In the genomic region with DNA sequence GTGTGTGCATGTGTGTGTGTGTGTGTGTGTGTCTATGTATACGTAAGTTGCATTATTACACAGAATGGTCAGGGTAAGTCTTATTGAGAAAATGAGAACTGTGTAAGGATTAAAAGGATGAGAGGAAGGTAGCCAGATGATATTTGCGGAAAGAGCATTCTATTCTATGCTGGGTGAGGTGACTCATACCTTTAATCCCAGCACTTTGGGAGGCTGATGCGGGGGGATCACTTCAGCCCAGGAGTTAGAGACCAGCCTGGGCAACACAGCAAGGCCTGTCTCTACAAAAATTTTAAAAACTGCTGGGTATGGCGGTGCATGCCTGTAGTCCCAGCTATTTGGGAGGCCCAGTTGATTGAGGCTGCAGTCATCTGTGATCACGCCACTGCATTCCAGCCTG, we compare ENCODE assay signal across 29 cellular contexts.
"Had no signal": no experiment of that assay in that cellular context is flagged by ENCODE, and none has a peak within 500 bp of the region (broad histone marks: within the 10 kb centered on the region; RNA-seq: fewer than 3 reads in every experiment).

No MANE protein-coding gene starts in this region.

- H3K27ac ChIP-seq: adrenal gland, ascending aorta, cardiac muscle cell had no signal

- DNase-seq: activated B cell treated with CpG ODN at 0.5 μM for 24 hours; activated CD4-positive, alpha-beta memory T cell treated with anti-CD3 and anti-CD28 coated beads for 36 hours; activated CD4-positive, alpha-beta T cell treated with anti-CD3 and anti-CD28 coated beads for 4 hours; activated CD4-positive, alpha-beta T cell treated with anti-CD3 and anti-CD28 coated beads, Interleukin-2, amount 50 U/mL, for 1 hour; activated CD4-positive, alpha-beta T cell treated with anti-CD3 and anti-CD28 coated beads, Interleukin-2, amount 50 U/mL, for 4 hours; activated CD4-positive, CD25-positive, alpha-beta regulatory T cell treated with anti-CD3 and anti-CD28 coated beads, Interleukin-2, amount 50 U/mL, for 72 hours; activated CD8-positive, alpha-beta memory T cell treated with anti-CD3 and anti-CD28 coated beads, Interleukin-2, amount 50 U/mL, for 4 hours; activated CD8-positive, alpha-beta T cell treated with anti-CD3 and anti-CD28 coated beads for 36 hours; activated effector memory CD4-positive, alpha-beta T cell treated with anti-CD3 and anti-CD28 coated beads, Interleukin-2, amount 50 U/mL, for 16 hours; activated gamma-delta T cell treated with Interleukin-2 at 50 U/mL for 16 hours; activated naive CD4-positive, alpha-beta T cell; activated naive CD4-positive, alpha-beta T cell treated with anti-CD3 and anti-CD28 coated beads for 36 hours; activated naive CD4-positive, alpha-beta T cell treated with anti-CD3 and anti-CD28 coated beads, Interleukin-2, amount 50 U/mL, for 16 hours; activated naive CD8-positive, alpha-beta T cell treated with anti-CD3 and anti-CD28 coated beads for 36 hours; activated T-cell treated with anti-CD3 and anti-CD28 coated beads for 4 hours; activated T-cell treated with anti-CD3 and anti-CD28 coated beads, Interleukin-2, amount 50 U/mL, for 1 hour; activated T-cell treated with anti-CD3 and anti-CD28 coated beads, Interleukin-2, amount 50 U/mL, for 4 hours; activated T-cell treated with anti-CD3 and anti-CD28 coated beads, Interleukin-2, amount 50 U/mL, for 72 hours; adrenal gland; amniotic stem cell; caudate nucleus; cerebellar nuclear complex; T-helper 1 cell; T-helper 2 cell; T-helper 9 cell had no signal

- ATAC-seq: activated CD8-positive, alpha-beta T cell treated with anti-CD3 and anti-CD28 coated beads for 36 hours; activated naive CD4-positive, alpha-beta T cell treated with anti-CD3 and anti-CD28 coated beads, Interleukin-2, amount 50 U/mL, for 72 hours; activated T-cell treated with anti-CD3 and anti-CD28 coated beads, Interleukin-2, amount 50 U/mL, for 4 hours; activated T-cell treated with anti-CD3 and anti-CD28 coated beads, Interleukin-2, amount 50 U/mL, for 72 hours; activated T-helper 17 cell treated with anti-CD3 and anti-CD28 coated beads, Interleukin-2, amount 50 U/mL, for 72 hours had no signal

- H3K4me1 ChIP-seq: adrenal gland had no signal

- H3K36me3 ChIP-seq: adrenal gland, ascending aorta, cardiac muscle cell had no signal

- H3K4me3 ChIP-seq: adrenal gland, ascending aorta, cardiac muscle cell had no signal

- H3K27me3 ChIP-seq: adrenal gland, ascending aorta, cardiac muscle cell had no signal

- H3K9me3 ChIP-seq: adrenal gland had no signal
